ENCODE assay signal across 8 cellular contexts in the genomic region with DNA sequence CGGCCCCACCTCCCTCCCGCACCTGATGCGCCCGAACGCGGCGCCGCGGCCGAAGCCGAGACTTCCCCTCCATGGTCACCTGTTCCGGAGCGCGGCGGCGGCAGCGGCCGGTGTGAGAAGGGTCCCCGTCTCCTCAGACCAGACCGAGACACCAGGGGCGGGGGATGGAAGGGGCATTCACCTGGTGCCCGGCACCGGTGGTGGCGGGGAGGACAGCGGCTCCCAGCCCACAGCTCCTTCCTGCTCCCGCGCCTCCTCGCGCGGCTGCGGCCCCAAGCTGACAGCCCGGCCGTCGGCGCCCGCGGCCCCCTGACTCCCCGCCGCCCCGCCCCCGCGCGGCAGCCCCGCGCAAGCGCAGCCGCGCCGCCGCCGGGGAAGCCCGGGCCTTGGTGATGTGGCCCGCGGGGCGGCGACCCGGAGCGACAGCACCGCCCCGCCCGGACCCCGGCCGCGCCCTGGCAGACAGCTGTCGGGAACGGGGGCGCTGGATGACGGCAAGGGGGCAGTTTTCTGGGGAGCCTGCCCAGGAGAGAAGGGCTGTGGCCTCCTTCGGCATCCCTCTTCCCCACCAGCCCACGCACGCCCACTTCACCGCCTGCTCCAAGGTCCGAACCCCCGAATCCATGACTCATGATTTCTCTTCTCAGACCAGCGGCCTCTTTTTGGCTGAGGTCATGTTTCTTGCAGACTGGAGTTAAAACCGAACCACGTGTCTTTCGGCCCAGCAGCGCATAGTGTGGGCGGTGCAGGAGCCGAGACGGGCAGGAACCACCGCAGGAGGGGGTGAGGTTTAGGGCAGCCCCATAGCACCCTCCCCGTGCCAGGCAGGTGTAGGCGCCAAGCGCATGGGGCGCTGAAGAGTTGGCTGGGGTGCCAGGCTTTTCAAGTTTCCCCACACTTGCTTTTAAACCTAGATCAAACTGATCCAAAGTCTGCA. TPM values are rescaled to one million over a fixed set of nuclear protein-coding genes. Genes with fewer than 3 reads are reported as not detected.
DNase-seq lines count a peak whose midpoint lies in the region; ATAC-seq and TF ChIP-seq lines count a peak whose summit lies in the region.

A gene with protein sequence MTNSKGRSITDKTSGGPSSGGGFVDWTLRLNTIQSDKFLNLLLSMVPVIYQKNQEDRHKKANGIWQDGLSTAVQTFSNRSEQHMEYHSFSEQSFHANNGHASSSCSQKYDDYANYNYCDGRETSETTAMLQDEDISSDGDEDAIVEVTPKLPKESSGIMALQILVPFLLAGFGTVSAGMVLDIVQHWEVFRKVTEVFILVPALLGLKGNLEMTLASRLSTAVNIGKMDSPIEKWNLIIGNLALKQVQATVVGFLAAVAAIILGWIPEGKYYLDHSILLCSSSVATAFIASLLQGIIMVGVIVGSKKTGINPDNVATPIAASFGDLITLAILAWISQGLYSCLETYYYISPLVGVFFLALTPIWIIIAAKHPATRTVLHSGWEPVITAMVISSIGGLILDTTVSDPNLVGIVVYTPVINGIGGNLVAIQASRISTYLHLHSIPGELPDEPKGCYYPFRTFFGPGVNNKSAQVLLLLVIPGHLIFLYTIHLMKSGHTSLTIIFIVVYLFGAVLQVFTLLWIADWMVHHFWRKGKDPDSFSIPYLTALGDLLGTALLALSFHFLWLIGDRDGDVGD (minus strand): TSS at position 282 of the 937 bp plus-strand sequence. CDS start 29,763 bp downstream, outside the sequence.

- H2BK120ac ChIP-seq in IMR-90 (ENCODE audit: low read depth, low read length): peak within 1 kb of the TSS; percentile 73

- POLR2A ChIA-PET in IMR-90 (lab: Charles Lee; ENCODE audit: unreplicated experiment): no interaction called here

- H2BK15ac ChIP-seq in IMR-90 (ENCODE audit: low read depth, low read length): peak within 1 kb of the TSS; percentile 60; the same call in 1 of the 3 replicates

- BruUV-seq in IMR-90 (replicated peaks; lab: Mats Ljungman, UMichigan): no TSS peak

- TF ChIP-seq CTCF in IMR-90 (conservative IDR thresholded peaks at IDR 0.05; ENCODE audit: low read depth, low read length): 0 out of 2 replicates have a peak, but pooled peaks have one; percentile 13
- peak in 2 of 4 experiments; percentile 45 to 57 for TF ChIP-seq CTCF in gastroesophageal sphincter (IDR thresholded peaks at IDR 0.05)

- DNase-seq in EH (ENCODE audit: low read depth): peak; percentile 91
- peak; percentile 93 for DNase-seq in IMR-90
- DNase-seq in SHP77 treated with DMSO at 0.1 percent for 48 hours (lab: John Stamatoyannopoulos, UW): peak; percentile 37
- peak; percentile 27 to 68 (median 46) for DNase-seq in activated naive CD4-positive, alpha-beta T cell (lab: John Stamatoyannopoulos, UW)
- DNase-seq in non-pigmented ciliary epithelial cell (ENCODE audit: low read depth): peak; percentile 80
- DNase-seq in substantia nigra (lab: John Stamatoyannopoulos, UW): peak in 45 of 49 donors; percentile 3 to 84 (median 64)

- H3K9ac ChIP-seq in IMR-90 (ENCODE audit: low read depth, low read length): peak within 1 kb of the TSS; percentile 75

- H2BK5ac ChIP-seq in IMR-90 (ENCODE audit: low read depth, low read length, poor library complexity, severe bottlenecking): peak within 1 kb of the TSS; percentile 10

- peak within 1 kb of the TSS; percentile 40; the same call in 1 of the 2 replicates for H3K18ac ChIP-seq in IMR-90 (ENCODE audit: low read depth, low read length)

- H2AK5ac ChIP-seq in IMR-90 (ENCODE audit: low read depth, low read length): peak within 1 kb of the TSS; percentile 13; the same call in 1 of the 2 replicates

- 0 out of 2 replicates have a peak within 1 kb of the TSS, but pooled peaks have one; percentile 13 for H3K23ac ChIP-seq in IMR-90 (ENCODE audit: low read depth, low read length)

- no peaks in the 10 kb centered on the region for H3K79me1 ChIP-seq in IMR-90 (ENCODE audit: low read depth in 1 of 2, low read length in 2 of 2)

- H3K4me3 ChIP-seq in IMR-90 (ENCODE audit: insufficient read depth, low read depth, low read length): peak within 1 kb of the TSS; percentile 62
- peak within 1 kb of the TSS; percentile 72 to 88 for H3K4me3 ChIP-seq in gastroesophageal sphincter

- intact Hi-C loops in IMR-90 (cut with micrococcal nuclease): no loop called here

- no peak for TF ChIP-seq RAD21 in IMR-90 (IDR thresholded peaks at IDR 0.05; ENCODE audit: low read length)

- peak within 1 kb of the TSS; percentile 79 for H3K4ac ChIP-seq in IMR-90 (ENCODE audit: low read depth, low read length)

- ATAC-seq in GM21529 (IDR thresholded peaks at IDR 0.05; ENCODE audit: unreplicated experiment) (peak; percentile 71), IMR-90 (ENCODE audit: low read depth) (peak; percentile 93), gastroesophageal sphincter (peak; percentile 92)

- H3K27me3 ChIP-seq in IMR-90 (ENCODE audit: control insufficient read depth, insufficient read depth, low read length) (peaks cover 21% of the 10 kb centered on the region), gastroesophageal sphincter (peaks cover 8% of the 10 kb centered on the region)

- no peaks in the 10 kb centered on the region for H3K9me1 ChIP-seq in IMR-90 (ENCODE audit: insufficient read depth, low read length)

- in situ Hi-C loops in IMR-90 (cut with MboI; ENCODE audit: low sequenced_read_pairs): no loop called here

- H2AFZ ChIP-seq in IMR-90 (replicated peaks; ENCODE audit: low read length, poor library complexity): peak within 1 kb of the TSS; percentile 98

- peak within 1 kb of the TSS; percentile 78; the same call in 1 of the 2 replicates for H4K91ac ChIP-seq in IMR-90 (ENCODE audit: insufficient read depth, low read depth, low read length)

- H4K20me1 ChIP-seq in IMR-90 (ENCODE audit: insufficient read depth, low read length): no peaks in the 10 kb centered on the region

- no peak for TF ChIP-seq EP300 in gastroesophageal sphincter (IDR thresholded peaks at IDR 0.05)

- no peaks in the 10 kb centered on the region for H3K9me3 ChIP-seq in IMR-90 (ENCODE audit: control insufficient read depth, insufficient read depth, low read length)
- no peaks in the 10 kb centered on the region for H3K9me3 ChIP-seq in gastroesophageal sphincter

- WGBS in IMR-90 (ENCODE audit: extremely low coverage in 2 of 2, insufficient read length in 1 of 2), 2 experiments: 1% methylated on average over 17 of the region's 87 CpGs; no CpG with 5 or more reads in 1 of the 2 experiments
- WGBS in gastroesophageal sphincter (ENCODE audit: low coverage in 1 of 2), 2 donors: 0% methylated on average over 3 to 10 of the region's 87 CpGs

- dilution Hi-C loops in IMR-90 (cut with HindIII; ENCODE audit: low sequenced_read_pairs, unreplicated experiment): no loop called here

- H3K27ac ChIP-seq in IMR-90 (ENCODE audit: insufficient read depth, low read length): peak within 1 kb of the TSS; percentile 57
- peak within 1 kb of the TSS in 3 of 4 donors; percentile 69 to 84 (median 78) for H3K27ac ChIP-seq in gastroesophageal sphincter
- peak within 1 kb of the TSS; percentile 30 for H3K27ac ChIP-seq in substantia nigra (ENCODE audit: low read depth, low read length, poor library complexity, severe bottlenecking)

- CTCF ChIA-PET in IMR-90 (lab: Yijun Ruan, JAX): interaction anchor here (0.5 to 0.8 kb wide), 3 partner anchors 13 to 74 kb away, joined by 3 to 4 read pairs (median 3); no protein-coding TSS in a partner anchor

- peak within 1 kb of the TSS; percentile 38 for H4K5ac ChIP-seq in IMR-90 (ENCODE audit: low read depth, low read length)

- H3K56ac ChIP-seq in IMR-90 (ENCODE audit: extremely low read depth, insufficient read depth, low read length): no peak within 1 kb of the TSS; the same call in 1 of the 2 replicates

- H2BK20ac ChIP-seq in IMR-90 (ENCODE audit: low read depth, low read length): peak within 1 kb of the TSS; percentile 40

- peak within 1 kb of the TSS; percentile 89 for H2AK9ac ChIP-seq in IMR-90 (replicated peaks; ENCODE audit: low read depth, low read length, poor library complexity)

- TF ChIP-seq POLR2A in IMR-90 (IDR thresholded peaks at IDR 0.05; ENCODE audit: low read depth, low read length) (peak; percentile 59), gastroesophageal sphincter (IDR thresholded peaks at IDR 0.05) (peak; percentile 30 to 38)

- H4K8ac ChIP-seq in IMR-90 (ENCODE audit: low read depth in 2 of 2, low read length in 2 of 2): peak within 1 kb of the TSS; percentile 77 to 85

- no peaks in the 10 kb centered on the region for H3K36me3 ChIP-seq in IMR-90 (ENCODE audit: control insufficient read depth, insufficient read depth, low read length)
- no peaks in the 10 kb centered on the region for H3K36me3 ChIP-seq in gastroesophageal sphincter

- H3K4me2 ChIP-seq in IMR-90 (ENCODE audit: low read depth, low read length): peak within 1 kb of the TSS; percentile 85

- peak within 1 kb of the TSS; percentile 53; the same call in 1 of the 2 replicates for H3K14ac ChIP-seq in IMR-90 (replicated peaks; ENCODE audit: low read depth, low read length)

- peaks cover 10% of the 10 kb centered on the region for H3K4me1 ChIP-seq in IMR-90 (ENCODE audit: control insufficient read depth, insufficient read depth, low read length)
- H3K4me1 ChIP-seq in gastroesophageal sphincter: peaks cover 0 to 28% (median 3%) of the 10 kb centered on the region in 3 donors

TF ChIP-seq in IMR-90, 13 proteins besides CTCF, POLR2A, EP300 and RAD21 (continues in another document):
- TF ChIP-seq, protein P1, sequence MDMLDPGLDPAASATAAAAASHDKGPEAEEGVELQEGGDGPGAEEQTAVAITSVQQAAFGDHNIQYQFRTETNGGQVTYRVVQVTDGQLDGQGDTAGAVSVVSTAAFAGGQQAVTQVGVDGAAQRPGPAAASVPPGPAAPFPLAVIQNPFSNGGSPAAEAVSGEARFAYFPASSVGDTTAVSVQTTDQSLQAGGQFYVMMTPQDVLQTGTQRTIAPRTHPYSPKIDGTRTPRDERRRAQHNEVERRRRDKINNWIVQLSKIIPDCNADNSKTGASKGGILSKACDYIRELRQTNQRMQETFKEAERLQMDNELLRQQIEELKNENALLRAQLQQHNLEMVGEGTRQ (IDR thresholded peaks at IDR 0.05; ENCODE audit: low read depth, low read length): peak; percentile 77
- TF ChIP-seq SMC3 (IDR thresholded peaks at IDR 0.05; ENCODE audit: low read depth, low read length) (no peak), RFX5 (IDR thresholded peaks at IDR 0.05; ENCODE audit: low read depth, low read length) (no peak), CHD1 (IDR thresholded peaks at IDR 0.05; ENCODE audit: low read depth, low read length) (no peak), MAZ (IDR thresholded peaks at IDR 0.05; ENCODE audit: borderline replicate concordance, low read depth, low read length) (peak; percentile 69; the same call in 1 of the 2 replicates), MAFK (IDR thresholded peaks at IDR 0.05; ENCODE audit: low read depth, low read length) (peak; percentile 63), BHLHE40 (IDR thresholded peaks at IDR 0.05; ENCODE audit: low read depth, low read length) (peak; percentile 56; the same call in 1 of the 2 replicates), CEBPB (IDR thresholded peaks at IDR 0.05; ENCODE audit: low read depth, low read length) (no peak), NFE2L2 (IDR thresholded peaks at IDR 0.05; ENCODE audit: low read depth, low read length) (peak; percentile 63)

RNA-seq across cellular contexts. Expression of the gene that starts here (rescaled TPM):
- 6.8 and 14.4 TPM in 2 replicates for total RNA-seq in IMR-90 (2012; rRNA removed)
- polyA plus RNA-seq in IMR-90 (2012; rRNA removed): 1.2 and 1.5 TPM in 2 replicates
- 0.56 and 1.0 TPM in 2 replicates for polyA plus RNA-seq in IMR-90 (2012; cell fraction: cytosol; rRNA removed)
- polyA plus RNA-seq in IMR-90 (2012; cell fraction: nucleus; rRNA removed; ENCODE audit: low replicate concordance): 0.37 and 1.00 TPM in 2 replicates
- total RNA-seq in gastroesophageal sphincter: 10 to 100 TPM; 24.1 to 95.4 (median 49.4) TPM

Comparison
In these comparisons a context has a peak if more than half of its experiments do, and no peak if none do; other contexts are left out.
1. Peak in every context shown above with its lines: DNase-seq, ATAC-seq, H3K4me3 ChIP-seq and H3K27ac ChIP-seq.
2. DNase-seq: peak in every context shown above with its lines; median percentile 93 in IMR-90; 91 in EH; 80 in non-pigmented ciliary epithelial cell; 64 in substantia nigra; 46 in activated naive CD4-positive, alpha-beta T cell; 37 in SHP77 treated with DMSO at 0.1 percent for 48 hours.